Comparison of ENCODE assay signal across 1 cellular context in the genomic region with DNA sequence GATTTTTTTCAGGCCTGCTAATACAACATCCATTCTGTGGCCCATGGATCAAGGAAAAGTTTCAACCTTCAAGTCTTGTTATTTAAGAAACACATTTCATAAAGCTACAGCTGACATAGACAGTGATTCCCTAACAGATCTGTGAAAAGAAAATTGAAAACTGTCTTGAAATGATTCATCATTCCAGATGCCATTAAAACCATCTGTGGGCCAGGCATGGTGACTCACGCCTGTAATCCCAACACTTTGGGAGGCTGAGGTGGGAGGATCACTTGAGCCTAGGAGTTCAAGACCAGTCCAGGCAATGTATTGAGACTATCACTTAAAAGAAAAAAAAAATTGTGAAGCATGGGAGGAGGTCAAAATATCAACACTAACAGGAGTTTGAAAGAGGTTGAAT.
TF ChIP-seq lines count a peak whose summit lies in the region.

No MANE protein-coding gene starts in this region.

TF ChIP-seq in HEK293, 187 proteins besides CTCF, POLR2A, EP300 and RAD21 (continued from another document):
- TF ChIP-seq, protein P1, sequence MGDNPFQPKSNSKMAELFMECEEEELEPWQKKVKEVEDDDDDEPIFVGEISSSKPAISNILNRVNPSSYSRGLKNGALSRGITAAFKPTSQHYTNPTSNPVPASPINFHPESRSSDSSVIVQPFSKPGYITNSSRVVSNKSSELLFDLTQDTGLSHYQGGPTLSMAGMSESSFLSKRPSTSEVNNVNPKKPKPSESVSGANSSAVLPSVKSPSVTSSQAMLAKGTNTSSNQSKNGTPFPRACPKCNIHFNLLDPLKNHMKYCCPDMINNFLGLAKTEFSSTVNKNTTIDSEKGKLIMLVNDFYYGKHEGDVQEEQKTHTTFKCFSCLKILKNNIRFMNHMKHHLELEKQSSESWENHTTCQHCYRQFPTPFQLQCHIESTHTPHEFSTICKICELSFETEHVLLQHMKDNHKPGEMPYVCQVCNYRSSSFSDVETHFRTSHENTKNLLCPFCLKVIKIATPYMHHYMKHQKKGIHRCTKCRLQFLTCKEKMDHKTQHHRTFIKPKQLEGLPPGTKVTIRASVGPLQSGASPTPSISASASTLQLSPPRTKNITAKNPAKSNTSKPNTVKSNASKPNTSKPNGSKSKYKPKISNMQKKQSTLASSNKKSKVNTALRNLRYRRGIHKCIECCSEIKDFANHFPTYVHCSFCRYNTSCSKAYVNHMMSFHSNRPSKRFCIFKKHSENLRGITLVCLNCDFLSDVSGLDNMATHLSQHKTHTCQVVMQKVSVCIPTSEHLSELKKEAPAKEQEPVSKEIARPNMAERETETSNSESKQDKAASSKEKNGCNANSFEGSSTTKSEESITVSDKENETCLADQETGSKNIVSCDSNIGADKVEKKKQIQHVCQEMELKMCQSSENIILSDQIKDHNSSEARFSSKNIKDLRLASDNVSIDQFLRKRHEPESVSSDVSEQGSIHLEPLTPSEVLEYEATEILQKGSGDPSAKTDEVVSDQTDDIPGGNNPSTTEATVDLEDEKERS (tag by site-specific recombination; IDR thresholded peaks at IDR 0.05) = 0 out of 2 replicates have a peak, but pooled peaks have one; percentile 57
- TF ChIP-seq SP3 (tag by site-specific recombination; IDR thresholded peaks at IDR 0.05) = 0 out of 2 replicates have a peak, but pooled peaks have one; percentile 17
- no peak for TF ChIP-seq ZNF776 (tag by site-specific recombination; IDR thresholded peaks at IDR 0.05; ENCODE audit: borderline replicate concordance)
- TF ChIP-seq GLIS1 (tag by site-specific recombination; IDR thresholded peaks at IDR 0.05) = peak; percentile 51
- peak; percentile 64 for TF ChIP-seq ZNF366 (tag by site-specific recombination; conservative IDR thresholded peaks at IDR 0.05)
- no peak for TF ChIP-seq ZNF274 (IDR thresholded peaks at IDR 0.05; ENCODE audit: low read length)
- no peak for TF ChIP-seq ZNF274 (tag by site-specific recombination; IDR thresholded peaks at IDR 0.05; ENCODE audit: borderline replicate concordance)
